10 cellular contexts compared by ENCODE assay signal in genomic region chr17:77435272-77436057, GRCh38.
A peak's percentile ranks its signal among the peaks of the same experiment; 100 is the strongest.
DNase-seq lines count a peak whose midpoint lies in the region; ATAC-seq and TF ChIP-seq lines count a peak whose summit lies in the region.
"Had no signal": no experiment of that assay in that cellular context is flagged by ENCODE, and none has a peak within 500 bp of the region (broad histone marks: within the 10 kb centered on the region; RNA-seq: fewer than 3 reads in every experiment).

No MANE protein-coding gene starts in this region.

- H3K36me3 ChIP-seq in SK-N-SH (replicated peaks in 1 of 2; ENCODE audit: control insufficient read depth in 1 of 2, insufficient read depth in 2 of 2, low read length in 1 of 2), result peaks cover 0 to 10% of the 10 kb centered on the region in 2 experiments
- no peaks in the 10 kb centered on the region for H3K36me3 ChIP-seq in gastrocnemius medialis

- H3K36me3 Mint-ChIP-seq in stimulated activated effector memory CD8-positive, alpha-beta T cell treated with anti-CD3 and anti-CD28 coated beads, Interleukin-12 subunit alpha, Interleukin-12 subunit beta, amount 100 ng/mL, for 72 hours, result peaks cover 24% of the 10 kb centered on the region

- H3K4me3 Mint-ChIP-seq in stimulated activated effector memory CD8-positive, alpha-beta T cell treated with anti-CD3 and anti-CD28 coated beads, Interleukin-12 subunit alpha, Interleukin-12 subunit beta, amount 100 ng/mL, for 72 hours, result peak overlapping the region; percentile 70

- peak overlapping the region in 1 of 2 experiments; percentile 98; a peak in 2 of 4 replicates for H3K27ac ChIP-seq in SK-N-SH (ENCODE audit: low read depth in 2 of 2, low read length in 1 of 2)
- peak overlapping the region in 2 of 4 donors; percentile 9 to 14 for H3K27ac ChIP-seq in gastrocnemius medialis

- TF ChIP-seq RAD21 in SK-N-SH (IDR thresholded peaks at IDR 0.05; ENCODE audit: low read length), result no peak

- no peaks in the 10 kb centered on the region for H3K27me3 ChIP-seq in SK-N-SH (ENCODE audit: insufficient read depth)
- no peaks in the 10 kb centered on the region for H3K27me3 ChIP-seq in gastrocnemius medialis

- peak overlapping the region; percentile 68 for H3K4me2 ChIP-seq in SK-N-SH

- intact Hi-C loops in gastrocnemius medialis (cut with DNase I; ENCODE audit: low total_unique reads), result no loop called here

- peaks cover 83% of the 10 kb centered on the region for H3K4me1 Mint-ChIP-seq in stimulated activated effector memory CD8-positive, alpha-beta T cell treated with anti-CD3 and anti-CD28 coated beads, Interleukin-12 subunit alpha, Interleukin-12 subunit beta, amount 100 ng/mL, for 72 hours

- CTCF ChIA-PET in SK-N-SH (lab: Yijun Ruan, JAX), result interaction anchor here (0.6 to 29.4 kb wide), 17 partner anchors 9 to 150 kb away, joined by 3 to 566 read pairs (median 5); no protein-coding TSS in a partner anchor

- H3K79me2 ChIP-seq in SK-N-SH (ENCODE audit: insufficient read depth), result peaks cover 84% of the 10 kb centered on the region

- H3F3A ChIP-seq in SK-N-SH (replicated peaks; ENCODE audit: insufficient read depth), result peaks cover 10% of the 10 kb centered on the region

- no peaks in the 10 kb centered on the region for H3K9me2 ChIP-seq in SK-N-SH

- no peak for DNase-seq in SK-N-SH
- peak; percentile 82 for DNase-seq in activated CD8-positive, alpha-beta memory T cell treated with anti-CD3 and anti-CD28 coated beads for 24 hours
- DNase-seq in fibroblast of villous mesenchyme (ENCODE audit: low read depth), result no peak
- no peak for DNase-seq in stimulated activated effector memory CD8-positive, alpha-beta T cell treated with anti-CD3 and anti-CD28 coated beads, Interleukin-12 subunit alpha, Interleukin-12 subunit beta, amount 100 ng/mL, for 72 hours (ENCODE audit: low spot score in 2 of 2)
- no peak for DNase-seq in iPS-NIHi11 (ENCODE audit: low spot score)
- no peak for DNase-seq in gastrocnemius medialis
- DNase-seq: GOT3, NCI-H748 treated with DMSO at 0.1 percent for 48 hours had no signal

- WGBS in SK-N-SH (ENCODE audit: low lambda C conversion rate), result 88% methylated on average over 17 of the region's 24 CpGs

- H3K4me1 ChIP-seq in SK-N-SH (ENCODE audit: control insufficient read depth in 1 of 2, insufficient read depth in 2 of 2, low read depth in 1 of 2, low read length in 1 of 2) (peaks cover 70 to 82% of the 10 kb centered on the region in 2 experiments), gastrocnemius medialis (peaks cover 74 to 81% of the 10 kb centered on the region in 2 donors)

- peaks cover 42% of the 10 kb centered on the region for H4K20me1 ChIP-seq in SK-N-SH (ENCODE audit: insufficient read depth)

- TF ChIP-seq POLR2A in gastrocnemius medialis (IDR thresholded peaks at IDR 0.05), result no peak

- POLR2A ChIA-PET in SK-N-SH (lab: Yijun Ruan, JAX), result interaction anchor here (0.7 to 1.8 kb wide), 4 partner anchors 12 to 42 kb away, joined by 3 to 8 read pairs (median 4); no protein-coding TSS in a partner anchor

- peak overlapping the region; percentile 95 for H3K27ac Mint-ChIP-seq in stimulated activated effector memory CD8-positive, alpha-beta T cell treated with anti-CD3 and anti-CD28 coated beads, Interleukin-12 subunit alpha, Interleukin-12 subunit beta, amount 100 ng/mL, for 72 hours

- H3K4me3 ChIP-seq in SK-N-SH (ENCODE audit: low read depth in 2 of 2, low read length in 1 of 2) (no peak overlapping the region), fibroblast of villous mesenchyme (ENCODE audit: low read depth, low read length) (peak overlapping the region; percentile 3), gastrocnemius medialis (no peak overlapping the region)

- no peak for TF ChIP-seq EP300 in SK-N-SH (IDR thresholded peaks at IDR 0.05; ENCODE audit: borderline replicate concordance in 1 of 2, low read depth in 1 of 2, low read length in 1 of 2)

- H3K9me3 ChIP-seq in SK-N-SH, result no peaks in the 10 kb centered on the region
- no peaks in the 10 kb centered on the region for H3K9me3 ChIP-seq in gastrocnemius medialis

- peak overlapping the region; percentile 14; the same call in 1 of the 2 replicates for H3K9ac ChIP-seq in SK-N-SH

- H2AFZ ChIP-seq in SK-N-SH (ENCODE audit: low read depth), result no peak overlapping the region

- H3K9me3 Mint-ChIP-seq in stimulated activated effector memory CD8-positive, alpha-beta T cell treated with anti-CD3 and anti-CD28 coated beads, Interleukin-12 subunit alpha, Interleukin-12 subunit beta, amount 100 ng/mL, for 72 hours, result no peaks in the 10 kb centered on the region

- in situ Hi-C loops in gastrocnemius medialis (cut with MboI; ENCODE audit: low sequenced_read_pairs in 4 of 4), result loop anchor here in 2 of 4 donors (10.0 kb wide), 2 partner anchors 59 to 101 kb away; no protein-coding TSS in a partner anchor

- TF ChIP-seq CTCF in SK-N-SH (IDR thresholded peaks at IDR 0.05) (no peak), fibroblast of villous mesenchyme (IDR thresholded peaks at IDR 0.05; ENCODE audit: insufficient read depth, low read depth, low read length) (no peak), gastrocnemius medialis (IDR thresholded peaks at IDR 0.05 in 4 of 5, conservative IDR thresholded peaks at IDR 0.05 in 1 of 5) (no peak)

- ATAC-seq in SK-N-SH treated with all-trans-retinoic acid at 6 μM for 48 hours, result no peak
- ATAC-seq in stimulated activated effector memory CD8-positive, alpha-beta T cell treated with anti-CD3 and anti-CD28 coated beads, Interleukin-12 subunit alpha, Interleukin-12 subunit beta, amount 100 ng/mL, for 72 hours, result peak; percentile 77
- ATAC-seq in GM19452 (IDR thresholded peaks at IDR 0.05; ENCODE audit: unreplicated experiment), result no peak
- no peak for ATAC-seq in gastrocnemius medialis

TF ChIP-seq in SK-N-SH, 30 proteins besides CTCF, POLR2A, EP300 and RAD21 (continues in another document):
- TF ChIP-seq TCF12 (IDR thresholded peaks at IDR 0.05), result no peak
- TF ChIP-seq TAF1 (IDR thresholded peaks at IDR 0.05; ENCODE audit: borderline replicate concordance, low read depth, low read length), result no peak
- no peak for TF ChIP-seq USF2 (IDR thresholded peaks at IDR 0.05; ENCODE audit: borderline replicate concordance, low read depth, low read length)
- no peak for TF ChIP-seq PBX3 (IDR thresholded peaks at IDR 0.05)

TF ChIP-seq in SK-N-SH treated with all-trans-retinoic acid at 6 μM for 48 hours, 23 proteins besides CTCF, POLR2A, EP300 and RAD21:
- no peak for TF ChIP-seq TCF4 (CRISPR knock-in tag; IDR thresholded peaks at IDR 0.05; ENCODE audit: borderline replicate concordance)
- no peak for TF ChIP-seq ZNF565 (CRISPR knock-in tag; conservative IDR thresholded peaks at IDR 0.05; ENCODE audit: low read depth)
- no peak for TF ChIP-seq RARB (CRISPR knock-in tag; IDR thresholded peaks at IDR 0.05)
- TF ChIP-seq CSRNP3 (CRISPR knock-in tag; IDR thresholded peaks at IDR 0.05), result no peak
- no peak for TF ChIP-seq ISL1 (CRISPR knock-in tag; IDR thresholded peaks at IDR 0.05)
- no peak for TF ChIP-seq CREB5 (CRISPR knock-in tag; IDR thresholded peaks at IDR 0.05; ENCODE audit: low read depth)
- TF ChIP-seq OSR1 (CRISPR knock-in tag; IDR thresholded peaks at IDR 0.05), result no peak
- no peak for TF ChIP-seq ESRRG (CRISPR knock-in tag; IDR thresholded peaks at IDR 0.05)
- no peak for TF ChIP-seq PPARA (CRISPR knock-in tag; IDR thresholded peaks at IDR 0.05; ENCODE audit: borderline replicate concordance)
- TF ChIP-seq ZC3H10 (CRISPR knock-in tag; IDR thresholded peaks at IDR 0.05), result no peak
- TF ChIP-seq ZNF8 (CRISPR knock-in tag; IDR thresholded peaks at IDR 0.05), result no peak
- TF ChIP-seq ZFP3 (CRISPR knock-in tag; IDR thresholded peaks at IDR 0.05), result no peak
